8 cellular contexts compared by ENCODE assay signal in genomic region chr16:53055603-53056527, GRCh38. TPM values are rescaled to one million over a fixed set of nuclear protein-coding genes. Genes with fewer than 3 reads are reported as not detected.
DNase-seq lines count a peak whose midpoint lies in the region; ATAC-seq and TF ChIP-seq lines count a peak whose summit lies in the region.

No MANE protein-coding gene starts in this region.

- peak overlapping the region; percentile 45 for H3K27ac Mint-ChIP-seq in activated T-helper 17 cell treated with anti-CD3 and anti-CD28 coated beads, Interleukin-2, amount 50 U/mL, for 72 hours

- in situ Hi-C loops in G401 (cut with HindIII; ENCODE audit: low sequenced_read_pairs): no loop called here

- peak overlapping the region; percentile 80 for H3K4me2 ChIP-seq in osteoblast (ENCODE audit: insufficient read depth, low read length)

- H3K36me3 ChIP-seq in osteoblast (ENCODE audit: insufficient read depth, low read length): no peaks in the 10 kb centered on the region

- intact Hi-C loops in head of caudate nucleus (cut with DNase I): loop anchor here (2.0 to 10.0 kb wide), 3 partner anchors 75 to 229 kb away; no protein-coding TSS in a partner anchor

- peaks cover 31% of the 10 kb centered on the region for H3K4me1 ChIP-seq in osteoblast (ENCODE audit: insufficient read depth, low read length)

- peaks cover 8% of the 10 kb centered on the region for H3K4me1 Mint-ChIP-seq in activated T-helper 17 cell treated with anti-CD3 and anti-CD28 coated beads, Interleukin-2, amount 50 U/mL, for 72 hours

- ATAC-seq in activated T-helper 17 cell treated with anti-CD3 and anti-CD28 coated beads, Interleukin-2, amount 50 U/mL, for 72 hours (replicated peaks): no peak
- no peak for ATAC-seq in HG03039 (IDR thresholded peaks at IDR 0.05; ENCODE audit: unreplicated experiment)
- no peak for ATAC-seq in GM18858 (IDR thresholded peaks at IDR 0.05; ENCODE audit: unreplicated experiment)

- no peaks in the 10 kb centered on the region for H3K27me3 ChIP-seq in osteoblast (ENCODE audit: insufficient read depth, low read length)

- H3K27ac ChIP-seq in osteoblast (ENCODE audit: low read depth, low read length): peak overlapping the region; percentile 84

- peaks cover 36% of the 10 kb centered on the region for H3K79me2 ChIP-seq in osteoblast (ENCODE audit: insufficient read depth, low read length)

- H3K9me3 ChIP-seq in osteoblast (ENCODE audit: low read depth, low read length): no peaks in the 10 kb centered on the region

- peak; percentile 47 for DNase-seq in G401 (ENCODE audit: low spot score)
- no peak for DNase-seq in LNCaP clone FGC (ENCODE audit: low read depth)
- peak in 23 of 42 donors; percentile 11 to 60 (median 29) for DNase-seq in head of caudate nucleus
- DNase-seq in osteoblast (ENCODE audit: insufficient read length, low spot score, missing footprints): peak; percentile 73
- no peak for DNase-seq in activated gamma-delta T cell (lab: John Stamatoyannopoulos, UW)

- no peaks in the 10 kb centered on the region for H4K20me1 ChIP-seq in osteoblast (ENCODE audit: insufficient read depth, low read length)

- no peaks in the 10 kb centered on the region for H3K27me3 Mint-ChIP-seq in activated T-helper 17 cell treated with anti-CD3 and anti-CD28 coated beads, Interleukin-2, amount 50 U/mL, for 72 hours

- H3K36me3 Mint-ChIP-seq in activated T-helper 17 cell treated with anti-CD3 and anti-CD28 coated beads, Interleukin-2, amount 50 U/mL, for 72 hours (ENCODE audit: low read depth): no peaks in the 10 kb centered on the region

- TF ChIP-seq CTCF in LNCaP clone FGC (IDR thresholded peaks at IDR 0.05; ENCODE audit: control insufficient read depth, extremely low read depth, insufficient read depth) (no peak), osteoblast (IDR thresholded peaks at IDR 0.05; ENCODE audit: extremely low read depth, low read depth, low read length) (no peak)

- peak overlapping the region; percentile 78 for H3K4me3 Mint-ChIP-seq in activated T-helper 17 cell treated with anti-CD3 and anti-CD28 coated beads, Interleukin-2, amount 50 U/mL, for 72 hours

- peak overlapping the region; percentile 83 for H2AFZ ChIP-seq in osteoblast (ENCODE audit: low read length)

- H3K4me3 ChIP-seq in LNCaP clone FGC (ENCODE audit: low read depth, low read length): peak overlapping the region; percentile 78
- peak overlapping the region; percentile 91 for H3K4me3 ChIP-seq in osteoblast (ENCODE audit: insufficient read depth, low read length)

- H3K9me3 Mint-ChIP-seq in activated T-helper 17 cell treated with anti-CD3 and anti-CD28 coated beads, Interleukin-2, amount 50 U/mL, for 72 hours: no peaks in the 10 kb centered on the region

RNA-seq across cellular contexts. Expression of gene CHD9, which starts 1.1 kb away (rescaled TPM):
- total RNA-seq in G401 (2014; rRNA removed; shearing (Covaris generic)): 18.3 and 31.1 TPM in 2 replicates
- total RNA-seq in activated T-helper 17 cell treated with anti-CD3 and anti-CD28 coated beads, Interleukin-2, amount 50 U/mL, for 72 hours: 10 to 100 TPM; 16.0 to 19.5 TPM
- total RNA-seq in osteoblast: 80.4 and 83.6 TPM in 2 replicates

RNA-seq across cellular contexts. Expression of gene CHD9NB, which starts 3.2 kb away (rescaled TPM):
- 43.5 and 58.1 TPM in 2 replicates for total RNA-seq in G401 (2014; rRNA removed; shearing (Covaris generic))
- 1 to 10 TPM; 1.4 to 2.0 TPM for total RNA-seq in activated T-helper 17 cell treated with anti-CD3 and anti-CD28 coated beads, Interleukin-2, amount 50 U/mL, for 72 hours
- total RNA-seq in osteoblast: 1.1 and 2.1 TPM in 2 replicates

Comparison
In these comparisons a context has a peak if more than half of its experiments do, and no peak if none do; other contexts are left out.
1. DNase-seq: peak in G401 (single experiment), head of caudate nucleus (23 of 42) and osteoblast (single experiment); none in LNCaP clone FGC (single experiment) and activated gamma-delta T cell (single experiment).
2. RNA of gene CHD9NB, which starts 3.2 kb away (total RNA-seq): 43.5 to 58.1 TPM in G401; 1.4 to 2.0 TPM in activated T-helper 17 cell treated with anti-CD3 and anti-CD28 coated beads, Interleukin-2, amount 50 U/mL, for 72 hours and 1.1 to 2.1 TPM in osteoblast; every median in the first group is over 10 times any median in the second.